Comparison of ENCODE assay signal across 1 cellular context in genomic region chr10:46557319-46558140, GRCh38.
TF ChIP-seq lines count a peak whose summit lies in the region.

No MANE protein-coding gene starts in this region.

TF ChIP-seq in HepG2, 621 proteins besides CTCF, POLR2A, EP300 and RAD21 (continued from another document):
- TF ChIP-seq, protein P1, sequence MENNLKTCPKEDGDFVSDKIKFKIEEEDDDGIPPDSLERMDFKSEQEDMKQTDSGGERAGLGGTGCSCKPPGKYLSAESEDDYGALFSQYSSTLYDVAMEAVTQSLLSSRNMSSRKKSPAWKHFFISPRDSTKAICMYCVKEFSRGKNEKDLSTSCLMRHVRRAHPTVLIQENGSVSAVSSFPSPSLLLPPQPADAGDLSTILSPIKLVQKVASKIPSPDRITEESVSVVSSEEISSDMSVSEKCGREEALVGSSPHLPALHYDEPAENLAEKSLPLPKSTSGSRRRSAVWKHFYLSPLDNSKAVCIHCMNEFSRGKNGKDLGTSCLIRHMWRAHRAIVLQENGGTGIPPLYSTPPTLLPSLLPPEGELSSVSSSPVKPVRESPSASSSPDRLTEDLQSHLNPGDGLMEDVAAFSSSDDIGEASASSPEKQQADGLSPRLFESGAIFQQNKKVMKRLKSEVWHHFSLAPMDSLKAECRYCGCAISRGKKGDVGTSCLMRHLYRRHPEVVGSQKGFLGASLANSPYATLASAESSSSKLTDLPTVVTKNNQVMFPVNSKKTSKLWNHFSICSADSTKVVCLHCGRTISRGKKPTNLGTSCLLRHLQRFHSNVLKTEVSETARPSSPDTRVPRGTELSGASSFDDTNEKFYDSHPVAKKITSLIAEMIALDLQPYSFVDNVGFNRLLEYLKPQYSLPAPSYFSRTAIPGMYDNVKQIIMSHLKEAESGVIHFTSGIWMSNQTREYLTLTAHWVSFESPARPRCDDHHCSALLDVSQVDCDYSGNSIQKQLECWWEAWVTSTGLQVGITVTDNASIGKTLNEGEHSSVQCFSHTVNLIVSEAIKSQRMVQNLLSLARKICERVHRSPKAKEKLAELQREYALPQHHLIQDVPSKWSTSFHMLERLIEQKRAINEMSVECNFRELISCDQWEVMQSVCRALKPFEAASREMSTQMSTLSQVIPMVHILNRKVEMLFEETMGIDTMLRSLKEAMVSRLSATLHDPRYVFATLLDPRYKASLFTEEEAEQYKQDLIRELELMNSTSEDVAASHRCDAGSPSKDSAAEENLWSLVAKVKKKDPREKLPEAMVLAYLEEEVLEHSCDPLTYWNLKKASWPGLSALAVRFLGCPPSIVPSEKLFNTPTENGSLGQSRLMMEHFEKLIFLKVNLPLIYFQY (CRISPR knock-in tag; IDR thresholded peaks at IDR 0.05; ENCODE audit: borderline replicate concordance), result no peak
- no peak for TF ChIP-seq SMAD1 (CRISPR knock-in tag; IDR thresholded peaks at IDR 0.05; ENCODE audit: borderline replicate concordance, low read depth)
- no peak for TF ChIP-seq KMT2A (CRISPR knock-in tag; IDR thresholded peaks at IDR 0.05)
- no peak for TF ChIP-seq ZNF839 (CRISPR knock-in tag; IDR thresholded peaks at IDR 0.05; ENCODE audit: borderline replicate concordance)
- no peak for TF ChIP-seq TAF1 (CRISPR knock-in tag; IDR thresholded peaks at IDR 0.05)
- TF ChIP-seq ATF7 (IDR thresholded peaks at IDR 0.05), result no peak
- TF ChIP-seq ATF7 (CRISPR knock-in tag; IDR thresholded peaks at IDR 0.05), result no peak
- no peak for TF ChIP-seq ZNF431 (CRISPR knock-in tag; IDR thresholded peaks at IDR 0.05; ENCODE audit: borderline replicate concordance, low read depth)
- TF ChIP-seq ZNF563 (CRISPR knock-in tag; IDR thresholded peaks at IDR 0.05), result no peak
- no peak for TF ChIP-seq DBP (CRISPR knock-in tag; IDR thresholded peaks at IDR 0.05; ENCODE audit: not compliant biosample characterization)
- TF ChIP-seq IKZF4 (CRISPR knock-in tag; IDR thresholded peaks at IDR 0.05; ENCODE audit: borderline replicate concordance, low read depth, not compliant biosample characterization), result no peak
- TF ChIP-seq PHF8 (CRISPR knock-in tag; IDR thresholded peaks at IDR 0.05), result no peak
- TF ChIP-seq ZNF547 (CRISPR knock-in tag; IDR thresholded peaks at IDR 0.05), result no peak
- TF ChIP-seq DMTF1 (CRISPR knock-in tag; IDR thresholded peaks at IDR 0.05), result no peak
- no peak for TF ChIP-seq PHB2 (IDR thresholded peaks at IDR 0.05; ENCODE audit: partially characterized antibody)
